In the genomic region with DNA sequence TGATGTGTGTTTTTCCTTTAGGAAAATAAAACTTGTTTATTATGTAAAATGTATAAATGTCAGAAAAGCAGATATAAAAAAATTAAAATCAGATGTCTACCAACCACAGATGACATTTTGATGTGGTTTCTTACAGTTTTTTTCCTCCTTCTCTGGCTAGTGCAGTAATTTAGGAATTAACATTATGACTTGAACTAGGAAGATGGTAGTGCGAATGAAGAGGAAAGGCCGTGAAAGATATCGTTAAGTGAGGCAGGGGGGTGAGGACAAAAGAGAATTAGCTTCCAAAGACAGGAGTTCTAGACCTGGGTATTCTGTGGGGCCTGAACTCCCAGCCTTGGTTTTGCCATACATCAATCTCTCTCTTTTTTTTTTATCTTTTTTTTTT, we compare ENCODE assay signal across 18 cellular contexts.
"Had no signal": no experiment of that assay in that cellular context is flagged by ENCODE, and none has a peak within 500 bp of the region (broad histone marks: within the 10 kb centered on the region; RNA-seq: fewer than 3 reads in every experiment).

No MANE protein-coding gene starts in this region.

- H3K4me2 ChIP-seq: hepatocyte had no signal

- H3K36me3 ChIP-seq: prostate gland, right lobe of liver, upper lobe of right lung, vagina had no signal

- H3K4me3 Mint-ChIP-seq: naive B cell; nephron progenitor cell; stimulated activated effector memory CD8-positive, alpha-beta T cell treated with anti-CD3 and anti-CD28 coated beads, Interleukin-12 subunit alpha, Interleukin-12 subunit beta, amount 100 ng/mL, for 72 hours had no signal

- H3K9ac ChIP-seq: parathyroid adenoma had no signal

- H3K27me3 ChIP-seq: hepatocyte, right lobe of liver, upper lobe of right lung, vagina had no signal

- H3K36me3 Mint-ChIP-seq: naive B cell; stimulated activated effector memory CD8-positive, alpha-beta T cell treated with anti-CD3 and anti-CD28 coated beads, Interleukin-12 subunit alpha, Interleukin-12 subunit beta, amount 100 ng/mL, for 72 hours had no signal

- H3K9me3 ChIP-seq: prostate gland, right lobe of liver, upper lobe of right lung, vagina had no signal

- H3K4me3 ChIP-seq: hepatocyte, lung, prostate gland, right lobe of liver, upper lobe of right lung, vagina had no signal

- H3K27me3 Mint-ChIP-seq: naive B cell had no signal

- ATAC-seq: left ventricle myocardium superior; stimulated activated effector memory CD8-positive, alpha-beta T cell treated with anti-CD3 and anti-CD28 coated beads, Interleukin-12 subunit alpha, Interleukin-12 subunit beta, amount 100 ng/mL, for 72 hours had no signal

- H3K9me3 Mint-ChIP-seq: naive B cell; nephron progenitor cell; stimulated activated effector memory CD8-positive, alpha-beta T cell treated with anti-CD3 and anti-CD28 coated beads, Interleukin-12 subunit alpha, Interleukin-12 subunit beta, amount 100 ng/mL, for 72 hours had no signal

- H3K27ac Mint-ChIP-seq: stimulated activated effector memory CD8-positive, alpha-beta T cell treated with anti-CD3 and anti-CD28 coated beads, Interleukin-12 subunit alpha, Interleukin-12 subunit beta, amount 100 ng/mL, for 72 hours had no signal

- H3K4me1 Mint-ChIP-seq: stimulated activated effector memory CD8-positive, alpha-beta T cell treated with anti-CD3 and anti-CD28 coated beads, Interleukin-12 subunit alpha, Interleukin-12 subunit beta, amount 100 ng/mL, for 72 hours had no signal

- H2AFZ ChIP-seq: hepatocyte, parathyroid adenoma had no signal

- DNase-seq: foreskin melanocyte; head of caudate nucleus; left ventricle myocardium superior; mesenchymal stem cell; midbrain; naive B cell; nephron progenitor cell; retina; right lobe of liver; stimulated activated CD4-positive, alpha-beta T cell treated with anti-CD3 and anti-CD28 coated beads, Interleukin-4, amount 100 ng/mL, for 1 hour; stimulated activated CD8-positive, alpha-beta memory T cell treated with anti-CD3 and anti-CD28 coated beads, Interleukin-4, amount 100 ng/mL, for 48 hours; upper lobe of right lung had no signal

- H3K27ac ChIP-seq: parathyroid adenoma, prostate gland, right lobe of liver, upper lobe of right lung, vagina had no signal

- H3K4me1 ChIP-seq: prostate gland, upper lobe of right lung had no signal
